Comparison of ENCODE assay signal across 12 cellular contexts in genomic region chr12:55934773-55935172, GRCh38. TPM values are rescaled to one million over a fixed set of nuclear protein-coding genes. Genes with fewer than 3 reads are reported as not detected.
DNase-seq lines count a peak whose midpoint lies in the region; ATAC-seq and TF ChIP-seq lines count a peak whose summit lies in the region.
"Had no signal": no experiment of that assay in that cellular context is flagged by ENCODE, and none has a peak within 500 bp of the region (broad histone marks: within the 10 kb centered on the region; RNA-seq: fewer than 3 reads in every experiment).

No MANE protein-coding gene starts in this region.

- TF ChIP-seq CTCF in natural killer cell (IDR thresholded peaks at IDR 0.05) (no peak), vagina (IDR thresholded peaks at IDR 0.05) (no peak)

- no peaks in the 10 kb centered on the region for H3K27me3 Mint-ChIP-seq in natural killer cell treated with Interleukin-12 subunit alpha and Interleukin-12 subunit beta and Interleukin-15 and Interleukin-18, amount 100 ng/mL, for 72 hours
- H3K27me3 Mint-ChIP-seq in natural killer cell (ENCODE audit: low read depth in 2 of 2) (no peaks in the 10 kb centered on the region), T-cell (no peaks in the 10 kb centered on the region)

- no peak for ATAC-seq in natural killer cell treated with Interleukin-12 subunit alpha and Interleukin-12 subunit beta and Interleukin-15 and Interleukin-18, amount 100 ng/mL, for 72 hours
- no peak for ATAC-seq in natural killer cell
- ATAC-seq in T-cell (replicated peaks in 1 of 4) = no peak
- no peak for ATAC-seq in GM21576 (IDR thresholded peaks at IDR 0.05; ENCODE audit: unreplicated experiment)
- no peak for ATAC-seq in GM18519 (IDR thresholded peaks at IDR 0.05; ENCODE audit: low FRiP score, unreplicated experiment)

- intact Hi-C loops in natural killer cell (cut with micrococcal nuclease) (loop anchor here (5.0 kb wide), 1 partner anchor 207 kb away; the partner anchor contains the start of gene CD63), vagina (cut with DNase I) (loop anchor here (5.0 kb wide), 2 partner anchors 107 to 207 kb away; partner anchors contain the start of genes CD63 and DNAJC14)

- POLR2A ChIA-PET in T-cell (lab: Charles Lee) = no interaction called here

- H3K4me1 Mint-ChIP-seq in natural killer cell treated with Interleukin-12 subunit alpha and Interleukin-12 subunit beta and Interleukin-15 and Interleukin-18, amount 100 ng/mL, for 72 hours (ENCODE audit: low read depth in 2 of 2) = peaks cover 37 to 52% of the 10 kb centered on the region in 2 donors
- H3K4me1 Mint-ChIP-seq in natural killer cell (peaks cover 28 to 34% of the 10 kb centered on the region in 2 donors), T-cell (peaks cover 71 to 86% (median 81%) of the 10 kb centered on the region in 3 donors)

- H3K4me1 ChIP-seq in effector memory CD4-positive, alpha-beta T cell (ENCODE audit: control insufficient read depth, insufficient read depth, low read length, poor library complexity, severe bottlenecking) = peaks cover 52% of the 10 kb centered on the region
- peaks cover 63% of the 10 kb centered on the region for H3K4me1 ChIP-seq in vagina

- peaks cover 31% of the 10 kb centered on the region for H3K36me3 ChIP-seq in effector memory CD4-positive, alpha-beta T cell (ENCODE audit: control insufficient read depth, insufficient read depth, low read length)
- peaks cover 0 to 4% of the 10 kb centered on the region in 2 donors for H3K36me3 ChIP-seq in vagina
- H3K36me3 ChIP-seq: BE2C, SJSA1 had no signal

- no peak for DNase-seq in natural killer cell treated with Interleukin-12 subunit alpha and Interleukin-12 subunit beta and Interleukin-15 and Interleukin-18, amount 100 ng/mL, for 72 hours (ENCODE audit: low spot score)
- DNase-seq in natural killer cell (no peak), T-cell (no peak), vagina (ENCODE audit: extremely low spot score in 2 of 2) (no peak)
- no peak for DNase-seq in effector memory CD4-positive, alpha-beta T cell
- DNase-seq in stimulated activated naive CD4-positive, alpha-beta T cell treated with Interleukin-2 at 50 U/mL for 16 hours (lab: John Stamatoyannopoulos, UW) = no peak
- DNase-seq: BE2C, midbrain had no signal

- no peak for TF ChIP-seq POLR2A in vagina (IDR thresholded peaks at IDR 0.05)

- peak overlapping the region; percentile 64 for H3K27ac ChIP-seq in effector memory CD4-positive, alpha-beta T cell (ENCODE audit: insufficient read depth, low read length, poor library complexity, severe bottlenecking)
- peak overlapping the region; percentile 65 for H3K27ac ChIP-seq in vagina
- H3K27ac ChIP-seq: SJSA1 had no signal

- H3K27ac Mint-ChIP-seq in natural killer cell treated with Interleukin-12 subunit alpha and Interleukin-12 subunit beta and Interleukin-15 and Interleukin-18, amount 100 ng/mL, for 72 hours = no peak overlapping the region
- no peak overlapping the region for H3K27ac Mint-ChIP-seq in natural killer cell
- H3K27ac Mint-ChIP-seq in T-cell = peak overlapping the region; percentile 96 to 99

- H3K9me3 ChIP-seq in effector memory CD4-positive, alpha-beta T cell (ENCODE audit: control insufficient read depth, low read length) = no peaks in the 10 kb centered on the region
- no peaks in the 10 kb centered on the region for H3K9me3 ChIP-seq in vagina
- H3K9me3 ChIP-seq: BE2C, SJSA1 had no signal

- H3K9me3 Mint-ChIP-seq in natural killer cell treated with Interleukin-12 subunit alpha and Interleukin-12 subunit beta and Interleukin-15 and Interleukin-18, amount 100 ng/mL, for 72 hours = no peaks in the 10 kb centered on the region
- H3K9me3 Mint-ChIP-seq in natural killer cell (no peaks in the 10 kb centered on the region), T-cell (no peaks in the 10 kb centered on the region)

- peak overlapping the region; percentile 82 for H3K4me3 ChIP-seq in effector memory CD4-positive, alpha-beta T cell (ENCODE audit: insufficient read depth, low read depth, low read length, poor library complexity, severe bottlenecking)
- H3K4me3 ChIP-seq in vagina = no peak overlapping the region
- H3K4me3 ChIP-seq: SJSA1 had no signal

- H3K27me3 ChIP-seq in effector memory CD4-positive, alpha-beta T cell (replicated peaks; ENCODE audit: control insufficient read depth, insufficient read depth, low read length, poor library complexity, severe bottlenecking) = no peaks in the 10 kb centered on the region
- no peaks in the 10 kb centered on the region for H3K27me3 ChIP-seq in vagina
- H3K27me3 ChIP-seq: BE2C, SJSA1 had no signal

- CTCF ChIA-PET in T-cell (lab: Charles Lee) = interaction anchor here in 1 of 2 donors (1.1 to 3.3 kb wide), 4 partner anchors 9 to 197 kb away, joined by 3 to 13 read pairs (median 4); no protein-coding TSS in a partner anchor

- peaks cover 16% of the 10 kb centered on the region for H3K36me3 Mint-ChIP-seq in natural killer cell treated with Interleukin-12 subunit alpha and Interleukin-12 subunit beta and Interleukin-15 and Interleukin-18, amount 100 ng/mL, for 72 hours
- H3K36me3 Mint-ChIP-seq in natural killer cell (no peaks in the 10 kb centered on the region), T-cell (peaks cover 58% of the 10 kb centered on the region)

- peak overlapping the region; percentile 3 for H3K4me3 Mint-ChIP-seq in natural killer cell treated with Interleukin-12 subunit alpha and Interleukin-12 subunit beta and Interleukin-15 and Interleukin-18, amount 100 ng/mL, for 72 hours
- no peak overlapping the region for H3K4me3 Mint-ChIP-seq in natural killer cell
- H3K4me3 Mint-ChIP-seq in T-cell = peak overlapping the region; percentile 96 to 100 (median 97)

RNA-seq across cellular contexts. Expression of gene DGKA, which starts 3.8 kb away (rescaled TPM):
- 100 to 1,000 TPM in 1 of 2 donors, 10 to 100 TPM in 1; 81.9 to 168 TPM for total RNA-seq in natural killer cell treated with Interleukin-12 subunit alpha and Interleukin-12 subunit beta and Interleukin-15 and Interleukin-18, amount 100 ng/mL, for 72 hours
- 100 to 1,000 TPM; 137 to 145 (median 142) TPM for total RNA-seq in natural killer cell
- total RNA-seq in T-cell = 1,000 to 10,000 TPM in 4 of 5 donors, 100 to 1,000 TPM in 1; 896 to 1,314 (median 1,231) TPM
- total RNA-seq in vagina = 140 TPM

RNA-seq across cellular contexts. Expression of gene PYM1, which starts 7.1 kb away (rescaled TPM):
- total RNA-seq in natural killer cell treated with Interleukin-12 subunit alpha and Interleukin-12 subunit beta and Interleukin-15 and Interleukin-18, amount 100 ng/mL, for 72 hours = 10 to 100 TPM; 31.6 to 34.0 TPM
- total RNA-seq in natural killer cell (10 to 100 TPM; 18.5 to 21.2 (median 19.1) TPM), T-cell (10 to 100 TPM; 21.7 to 40.9 (median 30.7) TPM), vagina (25.8 TPM)

RNA-seq across cellular contexts. Expression of gene PMEL, which starts 31.1 kb away (rescaled TPM):
- under 1 TPM in 1 of 2 donors, not detected in 1; 0.40 TPM for total RNA-seq in natural killer cell treated with Interleukin-12 subunit alpha and Interleukin-12 subunit beta and Interleukin-15 and Interleukin-18, amount 100 ng/mL, for 72 hours
- total RNA-seq in natural killer cell (under 1 TPM in 1 of 3 donors, not detected in 2; 0.35 TPM), T-cell (under 1 TPM in 1 of 5 donors, not detected in 4; 0.20 TPM), vagina (1.2 TPM)
- total RNA-seq: frontal cortex had no signal

RNA-seq across cellular contexts. Expression of gene CDK2, which starts 31.9 kb away (rescaled TPM):
- total RNA-seq in natural killer cell treated with Interleukin-12 subunit alpha and Interleukin-12 subunit beta and Interleukin-15 and Interleukin-18, amount 100 ng/mL, for 72 hours = 100 to 1,000 TPM in 1 of 2 donors, 10 to 100 TPM in 1; 72.3 to 178 TPM
- total RNA-seq in natural killer cell = 10 to 100 TPM; 19.5 to 27.3 (median 27.3) TPM
- total RNA-seq in T-cell = 10 to 100 TPM; 17.8 to 32.3 (median 23.3) TPM
- total RNA-seq in vagina = 26.0 TPM

RNA-seq across cellular contexts. Expression of gene RAB5B, which starts 39.1 kb away (rescaled TPM):
- 10 to 100 TPM; 39.2 to 68.1 TPM for total RNA-seq in natural killer cell treated with Interleukin-12 subunit alpha and Interleukin-12 subunit beta and Interleukin-15 and Interleukin-18, amount 100 ng/mL, for 72 hours
- 10 to 100 TPM; 69.4 to 80.0 (median 78.2) TPM for total RNA-seq in natural killer cell
- 10 to 100 TPM; 58.6 to 99.8 (median 85.7) TPM for total RNA-seq in T-cell
- total RNA-seq in vagina = 80.5 TPM

Comparison
In these comparisons a context has a peak if more than half of its experiments do, and no peak if none do; other contexts are left out.
1. H3K27ac Mint-ChIP-seq: peak in T-cell (2 of 2); none in natural killer cell treated with Interleukin-12 subunit alpha and Interleukin-12 subunit beta and Interleukin-15 and Interleukin-18, amount 100 ng/mL, for 72 hours (0 of 2) and natural killer cell (0 of 2).